In the genomic region with DNA sequence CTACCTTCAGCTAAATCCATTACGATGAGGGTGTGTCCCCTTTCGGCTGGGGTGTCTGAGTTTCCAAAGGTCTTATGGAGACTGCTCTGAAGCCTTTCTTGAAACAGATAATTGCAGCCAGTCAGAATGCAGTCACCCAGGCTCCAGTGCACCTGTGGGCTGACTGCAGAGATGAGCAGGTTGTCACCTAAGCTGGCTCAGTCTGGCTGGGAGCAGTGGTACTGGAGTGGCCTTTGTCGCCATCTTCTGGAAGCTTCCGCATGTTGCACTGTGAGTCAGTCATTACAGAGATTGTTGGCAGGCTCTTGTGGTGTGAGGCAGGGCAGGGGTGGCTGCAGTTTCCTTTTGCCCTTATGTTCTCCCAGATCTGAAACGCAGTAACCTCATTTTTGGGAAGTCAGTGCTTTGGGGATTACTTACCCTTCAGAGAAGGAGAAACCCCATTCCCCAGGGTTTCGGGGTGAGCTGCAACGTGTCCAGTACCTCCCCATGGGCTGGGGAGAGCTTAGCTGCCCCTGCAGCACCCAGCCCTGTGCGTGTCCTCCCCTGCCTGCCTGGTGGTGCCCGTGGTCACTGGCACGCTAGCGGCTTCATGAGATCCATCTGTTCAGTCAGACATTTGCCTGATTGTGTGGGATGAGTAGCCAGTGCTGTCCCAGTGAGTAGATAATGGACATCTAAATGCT, we compare ENCODE assay signal across 8 cellular contexts. TPM values are rescaled to one million over a fixed set of nuclear protein-coding genes. Genes with fewer than 3 reads are reported as not detected.
A peak's percentile ranks its signal among the peaks of the same experiment; 100 is the strongest.
DNase-seq lines count a peak whose midpoint lies in the region; ATAC-seq and TF ChIP-seq lines count a peak whose summit lies in the region.

No MANE protein-coding gene starts in this region.

- no TSS peak for BruUV-seq in PC-3 (replicated peaks; lab: Mats Ljungman, UMichigan)

- H3K36me3 ChIP-seq in DOHH2 (ENCODE audit: control insufficient read depth, low read length) (peaks cover 3% of the 10 kb centered on the region; the same call in 1 of the 2 replicates), PC-3 (ENCODE audit: low read depth, low read length) (peaks cover 8% of the 10 kb centered on the region; the same call in 1 of the 2 replicates), fibroblast of lung (ENCODE audit: control insufficient read depth, insufficient read depth, low read length) (peaks cover 5% of the 10 kb centered on the region), neural progenitor cell (no peaks in the 10 kb centered on the region), stomach (peaks cover 0 to 13% (median 5%) of the 10 kb centered on the region in 4 donors)

- intact Hi-C loops in PC-3 (cut with micrococcal nuclease) (loop anchor here (1.0 to 5.0 kb wide), 3 partner anchors 68 to 1087 kb away; no protein-coding TSS in a partner anchor), stomach (cut with DNase I; ENCODE audit: low total_unique reads) (no loop called here)

- H3K4me1 ChIP-seq in DOHH2 (ENCODE audit: control insufficient read depth, low read length), result no peaks in the 10 kb centered on the region
- H3K4me1 ChIP-seq in PC-3 (ENCODE audit: insufficient read depth, low read length), result peaks cover 4% of the 10 kb centered on the region
- peaks cover 4% of the 10 kb centered on the region for H3K4me1 ChIP-seq in fibroblast of lung (ENCODE audit: control insufficient read depth, extremely low read depth, insufficient read depth, low read length)
- peaks cover 4% of the 10 kb centered on the region for H3K4me1 ChIP-seq in neural progenitor cell
- H3K4me1 ChIP-seq in stomach, result peaks cover 19 to 27% (median 24%) of the 10 kb centered on the region in 4 donors

- H3K36me3 Mint-ChIP-seq in activated T-cell treated with anti-CD3 and anti-CD28 coated beads, Interleukin-2, amount 50 U/mL, for 24 hours (ENCODE audit: low read depth), result peaks cover 73% of the 10 kb centered on the region
- peaks cover 2% of the 10 kb centered on the region for H3K36me3 Mint-ChIP-seq in neural progenitor cell

- whole genome bisulfite sequencing in stomach, 5 donors, result 44 to 62% (median 52%) methylated on average over 9 to 11 of the region's 11 CpGs

- ATAC-seq in GM21717 (IDR thresholded peaks at IDR 0.05; ENCODE audit: unreplicated experiment) (peak; percentile 93), PC-3 (peak; percentile 93)

- H3F3A ChIP-seq in DOHH2 (ENCODE audit: control insufficient read depth, insufficient read depth) (no peaks in the 10 kb centered on the region), PC-3 (ENCODE audit: low read length, unreplicated experiment) (no peaks in the 10 kb centered on the region), neural progenitor cell (ENCODE audit: low read depth) (peaks cover 5% of the 10 kb centered on the region)

- H3K4me2 ChIP-seq in DOHH2 (ENCODE audit: low read length) (no peak overlapping the region), PC-3 (ENCODE audit: low read length) (no peak overlapping the region), fibroblast of lung (ENCODE audit: extremely low read depth, insufficient read depth, low read length) (no peak overlapping the region), neural progenitor cell (no peak overlapping the region)

- no peaks in the 10 kb centered on the region for H3K27me3 Mint-ChIP-seq in activated T-cell treated with anti-CD3 and anti-CD28 coated beads, Interleukin-2, amount 50 U/mL, for 24 hours
- peaks cover 2% of the 10 kb centered on the region for H3K27me3 Mint-ChIP-seq in neural progenitor cell (ENCODE audit: insufficient read depth, low read depth)

- H3K9ac ChIP-seq in PC-3 (ENCODE audit: low read length) (no peak overlapping the region), fibroblast of lung (ENCODE audit: insufficient read depth, low read length) (no peak overlapping the region), neural progenitor cell (no peak overlapping the region)

- no peaks in the 10 kb centered on the region for H3K79me2 ChIP-seq in DOHH2 (ENCODE audit: control insufficient read depth, low read length)
- H3K79me2 ChIP-seq in PC-3 (ENCODE audit: low read length), result no peaks in the 10 kb centered on the region
- no peaks in the 10 kb centered on the region for H3K79me2 ChIP-seq in fibroblast of lung (ENCODE audit: control insufficient read depth, insufficient read depth, low read length)
- H3K79me2 ChIP-seq in neural progenitor cell (ENCODE audit: low read depth), result no peaks in the 10 kb centered on the region

- peak; percentile 94 for TF ChIP-seq RAD21 in Ishikawa (IDR thresholded peaks at IDR 0.05; ENCODE audit: low read depth)

- no peaks in the 10 kb centered on the region for H3K9me3 ChIP-seq in DOHH2 (ENCODE audit: control insufficient read depth, insufficient read depth, low read length)
- no peaks in the 10 kb centered on the region for H3K9me3 ChIP-seq in PC-3 (ENCODE audit: low read length)
- H3K9me3 ChIP-seq in fibroblast of lung (ENCODE audit: control insufficient read depth, insufficient read depth, low read depth, low read length), result no peaks in the 10 kb centered on the region
- H3K9me3 ChIP-seq in neural progenitor cell (ENCODE audit: low read depth), result no peaks in the 10 kb centered on the region
- H3K9me3 ChIP-seq in stomach, result no peaks in the 10 kb centered on the region

- H3K27me3 ChIP-seq in DOHH2 (ENCODE audit: control insufficient read depth, low read length) (no peaks in the 10 kb centered on the region), PC-3 (ENCODE audit: low read length) (no peaks in the 10 kb centered on the region), fibroblast of lung (ENCODE audit: control insufficient read depth, insufficient read depth, low read length) (no peaks in the 10 kb centered on the region), neural progenitor cell (no peaks in the 10 kb centered on the region), stomach (no peaks in the 10 kb centered on the region)

- H3K4me3 Mint-ChIP-seq in activated T-cell treated with anti-CD3 and anti-CD28 coated beads, Interleukin-2, amount 50 U/mL, for 24 hours, result no peak overlapping the region
- H3K4me3 Mint-ChIP-seq in neural progenitor cell, result no peak overlapping the region

- TF ChIP-seq POLR2A in stomach (IDR thresholded peaks at IDR 0.05), result no peak

- POLR2A ChIA-PET in PC-3 (lab: Charles Lee; ENCODE audit: unreplicated experiment), result interaction anchor here (0.5 kb wide), 1 partner anchor 21 kb away, joined by 8 read pairs; no protein-coding TSS in a partner anchor

- DNase-seq in PC-3 (peak; percentile 96), fibroblast of lung (ENCODE audit: low read depth in 2 of 2) (peak; percentile 63 to 78), neural progenitor cell (ENCODE audit: low spot score) (peak; percentile 86), stomach (peak; percentile 89)
- DNase-seq in activated T-cell treated with anti-CD3 and anti-CD28 coated beads, Interleukin-2, amount 50 U/mL, for 24 hours, result peak; percentile 83

- no peaks in the 10 kb centered on the region for H3K9me3 Mint-ChIP-seq in activated T-cell treated with anti-CD3 and anti-CD28 coated beads, Interleukin-2, amount 50 U/mL, for 24 hours
- no peaks in the 10 kb centered on the region for H3K9me3 Mint-ChIP-seq in neural progenitor cell

- H3K4me3 ChIP-seq in DOHH2 (ENCODE audit: low read length) (no peak overlapping the region), PC-3 (ENCODE audit: low read length) (no peak overlapping the region), fibroblast of lung (replicated peaks in 1 of 4; ENCODE audit: control extremely low read depth in 1 of 4, insufficient read depth in 1 of 4, low read depth in 3 of 4, low read length in 4 of 4) (no peak overlapping the region), neural progenitor cell (no peak overlapping the region), stomach (no peak overlapping the region)

- TF ChIP-seq CTCF in DOHH2 (IDR thresholded peaks at IDR 0.05; ENCODE audit: low read depth, low read length, poor library complexity, severe bottlenecking), result peak; percentile 83
- peak; percentile 96 for TF ChIP-seq CTCF in PC-3 (conservative IDR thresholded peaks at IDR 0.05; ENCODE audit: low read depth, low read length)
- TF ChIP-seq CTCF in fibroblast of lung (conservative IDR thresholded peaks at IDR 0.05 in 1 of 2, IDR thresholded peaks at IDR 0.05 in 1 of 2; ENCODE audit: low read depth in 1 of 2, low read length in 2 of 2), result peak; percentile 91 to 96
- peak; percentile 94 for TF ChIP-seq CTCF in neural progenitor cell (IDR thresholded peaks at IDR 0.05)
- TF ChIP-seq CTCF in stomach (IDR thresholded peaks at IDR 0.05), result peak in 5 of 7 experiments; percentile 62 to 96 (median 86)

- TF ChIP-seq EP300 in Ishikawa (IDR thresholded peaks at IDR 0.05; ENCODE audit: borderline replicate concordance) (no peak), stomach (IDR thresholded peaks at IDR 0.05) (no peak)

- no peaks in the 10 kb centered on the region for H4K20me1 ChIP-seq in DOHH2 (ENCODE audit: control insufficient read depth, insufficient read depth, low read depth, low read length)
- no peaks in the 10 kb centered on the region for H4K20me1 ChIP-seq in PC-3 (ENCODE audit: low read length)
- H4K20me1 ChIP-seq in fibroblast of lung (ENCODE audit: control insufficient read depth, extremely low read depth, insufficient read depth, low read length), result no peaks in the 10 kb centered on the region
- no peaks in the 10 kb centered on the region for H4K20me1 ChIP-seq in neural progenitor cell (ENCODE audit: low read depth)

- H3K27ac ChIP-seq in DOHH2 (ENCODE audit: low read depth, low read length) (no peak overlapping the region), PC-3 (ENCODE audit: low read length) (no peak overlapping the region), fibroblast of lung (ENCODE audit: insufficient read depth, low read length) (no peak overlapping the region), neural progenitor cell (no peak overlapping the region), stomach (peak overlapping the region in 4 of 5 donors; percentile 44 to 61 (median 60))

- no peak overlapping the region for H3K27ac Mint-ChIP-seq in activated T-cell treated with anti-CD3 and anti-CD28 coated beads, Interleukin-2, amount 50 U/mL, for 24 hours
- H3K27ac Mint-ChIP-seq in neural progenitor cell, result no peak overlapping the region

- H3K9me2 ChIP-seq in DOHH2 (replicated peaks; ENCODE audit: control insufficient read depth, low read length) (no peaks in the 10 kb centered on the region), PC-3 (replicated peaks; ENCODE audit: low read length) (no peaks in the 10 kb centered on the region)

- H2AFZ ChIP-seq in PC-3 (ENCODE audit: low read length) (no peak overlapping the region), fibroblast of lung (ENCODE audit: low read length) (no peak overlapping the region), neural progenitor cell (replicated peaks) (no peak overlapping the region)

- H3K4me1 Mint-ChIP-seq in activated T-cell treated with anti-CD3 and anti-CD28 coated beads, Interleukin-2, amount 50 U/mL, for 24 hours (ENCODE audit: low read depth), result peaks cover 7% of the 10 kb centered on the region
- peaks cover 7% of the 10 kb centered on the region for H3K4me1 Mint-ChIP-seq in neural progenitor cell

- CTCF ChIA-PET in PC-3 (lab: Charles Lee), result interaction anchor here (0.6 to 4.1 kb wide), 7 partner anchors 32 to 319 kb away, joined by 3 to 53 read pairs (median 4); no protein-coding TSS in a partner anchor

RNA-seq across cellular contexts. Expression of gene SMYD2, which starts 48.0 kb away (rescaled TPM):
- 92.6 and 124 TPM in 2 replicates for total RNA-seq in PC-3 (2014; rRNA removed)
- 20.3 and 23.3 TPM in 2 replicates for total RNA-seq in fibroblast of lung
- 26.3 and 39.2 TPM in 2 replicates for polyA plus RNA-seq in fibroblast of lung
- polyA plus RNA-seq in fibroblast of lung (2012), result 21.5 and 31.2 TPM in 2 replicates
- 7.6 and 11.1 TPM in 2 replicates for polyA minus RNA-seq in fibroblast of lung (ENCODE audit: low replicate concordance)
- 18.9 and 20.5 TPM in 2 replicates for total RNA-seq in neural progenitor cell (ENCODE audit: low replicate concordance)
- total RNA-seq in stomach, result 10 to 100 TPM in 4 of 5 donors, 1 to 10 TPM in 1; 8.2 to 68.7 (median 27.9) TPM
- polyA plus RNA-seq in stomach, result 10 to 100 TPM; 22.0 to 28.2 (median 22.3) TPM

Comparison
In these comparisons a context has a peak if more than half of its experiments do, and no peak if none do; other contexts are left out.
1. H3K27ac ChIP-seq: peak in stomach (4 of 5); none in DOHH2 (single experiment), PC-3 (single experiment), fibroblast of lung (single experiment) and neural progenitor cell (single experiment).
2. Peak in every context shown above with its lines, with median percentiles within 50 percentile points of each other: CTCF ChIP-seq and DNase-seq.